In genomic region chr1:161630128-161630742, GRCh38 we compare ENCODE assay signal across 10 cellular contexts. TPM values are rescaled to one million over a fixed set of nuclear protein-coding genes. Genes with fewer than 3 reads are reported as not detected.
"Had no signal": no experiment of that assay in that cellular context is flagged by ENCODE, and none has a peak within 500 bp of the region (broad histone marks: within the 10 kb centered on the region; RNA-seq: fewer than 3 reads in every experiment).

No MANE protein-coding gene starts in this region.

RNA-seq across cellular contexts. Expression of gene FCGR3B, which starts 0.7 kb away (rescaled TPM):
- total RNA-seq: chondrocyte, dermis microvascular lymphatic vessel endothelial cell, endodermal cell, fibroblast of lung, fibroblast of villous mesenchyme, foreskin keratinocyte, glomerular endothelial cell, hepatocyte, lung microvascular endothelial cell, mesothelial cell of epicardium had no signal

RNA-seq across cellular contexts. Expression of gene FCGR2B, which starts 32.7 kb away (rescaled TPM):
- total RNA-seq: chondrocyte, dermis microvascular lymphatic vessel endothelial cell, endodermal cell, fibroblast of lung, fibroblast of villous mesenchyme, foreskin keratinocyte, glomerular endothelial cell, hepatocyte, lung microvascular endothelial cell, mesothelial cell of epicardium had no signal
